In the genomic region with DNA sequence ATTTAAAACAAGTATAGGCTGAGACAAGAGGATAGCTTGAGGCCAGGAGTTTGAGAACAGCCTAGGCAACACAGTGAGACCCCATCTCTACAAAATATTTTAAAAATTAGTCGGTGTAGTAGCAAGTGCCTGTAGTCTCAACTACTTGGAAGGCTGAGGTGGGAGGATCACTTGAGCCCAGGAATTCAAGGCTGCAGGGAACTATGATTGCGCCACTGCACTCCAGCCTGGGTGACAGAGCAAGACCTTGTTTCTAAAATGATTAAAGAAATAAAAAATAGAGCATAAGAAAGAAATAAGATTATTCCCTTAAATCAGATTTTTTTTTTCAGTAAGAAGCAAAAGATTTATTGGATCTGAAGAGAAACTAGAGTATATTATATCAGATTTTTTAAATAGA, we compare ENCODE assay signal across 1 cellular context.
TF ChIP-seq lines count a peak whose summit lies in the region.

No MANE protein-coding gene starts in this region.

TF ChIP-seq in HepG2, 621 proteins besides CTCF, POLR2A, EP300 and RAD21:
- TF ChIP-seq MXD1 (CRISPR knock-in tag; IDR thresholded peaks at IDR 0.05) (no peak), RCOR2 (CRISPR knock-in tag; IDR thresholded peaks at IDR 0.05) (no peak), ELF1 (CRISPR knock-in tag; IDR thresholded peaks at IDR 0.05) (no peak), ZNF563 (CRISPR knock-in tag; IDR thresholded peaks at IDR 0.05) (no peak), TCF7L2 (IDR thresholded peaks at IDR 0.05; ENCODE audit: low read depth, low read length) (no peak), ZNF792 (CRISPR knock-in tag; IDR thresholded peaks at IDR 0.05) (no peak), ZNF644 (CRISPR knock-in tag; IDR thresholded peaks at IDR 0.05; ENCODE audit: low read depth) (no peak), CEBPG (CRISPR knock-in tag; IDR thresholded peaks at IDR 0.05) (0 out of 2 replicates have a peak, but pooled peaks have one; percentile 26), RELA (CRISPR knock-in tag; IDR thresholded peaks at IDR 0.05) (no peak), ETV6 (CRISPR knock-in tag; conservative IDR thresholded peaks at IDR 0.05) (no peak), NR0B2 (CRISPR knock-in tag; IDR thresholded peaks at IDR 0.05) (no peak), ZNF770 (CRISPR knock-in tag; IDR thresholded peaks at IDR 0.05) (peak; percentile 18; the same call in 1 of the 2 replicates), FOXO4 (CRISPR knock-in tag; conservative IDR thresholded peaks at IDR 0.05) (no peak), RFX3 (CRISPR knock-in tag; IDR thresholded peaks at IDR 0.05) (no peak), ZNF614 (CRISPR knock-in tag; IDR thresholded peaks at IDR 0.05; ENCODE audit: borderline replicate concordance) (no peak), ZNF430 (CRISPR knock-in tag; IDR thresholded peaks at IDR 0.05) (no peak), TSC22D2 (CRISPR knock-in tag; IDR thresholded peaks at IDR 0.05; ENCODE audit: borderline replicate concordance) (no peak)
